22 cellular contexts compared by ENCODE assay signal in the genomic region with DNA sequence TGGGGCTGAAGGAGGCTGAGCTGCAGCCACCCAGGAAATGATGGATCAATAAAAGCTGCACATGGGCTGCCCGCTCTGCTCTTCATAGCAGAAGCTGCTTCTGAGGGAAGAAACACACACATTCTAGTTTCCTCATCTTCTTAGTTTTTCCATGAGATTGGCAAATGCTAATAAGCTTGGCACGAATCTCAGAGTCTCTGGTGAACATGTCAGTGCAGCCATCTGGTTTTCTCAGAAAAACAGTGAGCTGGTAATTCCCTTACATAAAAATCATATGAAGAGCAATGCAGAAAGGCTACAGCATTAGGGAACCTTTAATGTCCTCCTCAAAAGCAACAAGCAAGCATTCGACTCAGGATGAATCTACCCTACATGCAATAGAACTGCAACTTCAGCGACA.
DNase-seq lines count a peak whose midpoint lies in the region; ATAC-seq and TF ChIP-seq lines count a peak whose summit lies in the region.
"Had no signal": no experiment of that assay in that cellular context is flagged by ENCODE, and none has a peak within 500 bp of the region (broad histone marks: within the 10 kb centered on the region; RNA-seq: fewer than 3 reads in every experiment).

No MANE protein-coding gene starts in this region.

- peaks cover 28 to 60% (median 55%) of the 10 kb centered on the region in 5 donors for H3K4me1 ChIP-seq in subcutaneous abdominal adipose tissue (ENCODE audit: control insufficient read depth in 5 of 5, insufficient read depth in 5 of 5, low read length in 5 of 5)
- H3K4me1 ChIP-seq: Peyer's patch had no signal

- no peak for TF ChIP-seq CTCF in mesothelial cell of epicardium (IDR thresholded peaks at IDR 0.05; ENCODE audit: unreplicated experiment)

- peaks cover 2% of the 10 kb centered on the region for H3K36me3 Mint-ChIP-seq in mesothelial cell of epicardium

- no peak for ATAC-seq in GM18870 (IDR thresholded peaks at IDR 0.05; ENCODE audit: unreplicated experiment)
- ATAC-seq: activated CD4-positive, CD25-positive, alpha-beta regulatory T cell treated with anti-CD3 and anti-CD28 coated beads, Interleukin-2, amount 50 U/mL, for 24 hours; CD8-positive, alpha-beta T cell had no signal

- peak overlapping the region; percentile 91 for H3K27ac Mint-ChIP-seq in mesothelial cell of epicardium
- H3K27ac Mint-ChIP-seq: activated naive CD8-positive, alpha-beta T cell; CD8-positive, alpha-beta T cell; T-helper 1 cell treated with Interleukin-12 subunit alpha and Interleukin-12 subunit beta and Interleukin-4 antibody, amounts not matched to agents 30 μg/mL and 1 μg/mL, for 36 hours; type B pancreatic cell had no signal

- H3K4me3 ChIP-seq in subcutaneous abdominal adipose tissue (ENCODE audit: low read depth in 1 of 5, low read length in 5 of 5), result peak overlapping the region in 1 of 5 donors; percentile 0
- H3K4me3 ChIP-seq: Peyer's patch had no signal

- no peak overlapping the region for H3K4me3 Mint-ChIP-seq in mesothelial cell of epicardium
- H3K4me3 Mint-ChIP-seq: activated naive CD8-positive, alpha-beta T cell; CD8-positive, alpha-beta T cell; T-helper 1 cell treated with Interleukin-12 subunit alpha and Interleukin-12 subunit beta and Interleukin-4 antibody, amounts not matched to agents 30 μg/mL and 1 μg/mL, for 36 hours; type B pancreatic cell had no signal

- H3K27me3 ChIP-seq in subcutaneous abdominal adipose tissue (ENCODE audit: control insufficient read depth in 5 of 5, insufficient read depth in 4 of 5, low read length in 5 of 5), result no peaks in the 10 kb centered on the region
- H3K27me3 ChIP-seq: neutrophil, Peyer's patch had no signal

- H3K9me3 Mint-ChIP-seq in mesothelial cell of epicardium, result no peaks in the 10 kb centered on the region
- H3K9me3 Mint-ChIP-seq: CD8-positive, alpha-beta T cell; T-helper 1 cell treated with Interleukin-12 subunit alpha and Interleukin-12 subunit beta and Interleukin-4 antibody, amounts not matched to agents 30 μg/mL and 1 μg/mL, for 36 hours; type B pancreatic cell had no signal

- DNase-seq in DMS 273 (lab: John Stamatoyannopoulos, UW; ENCODE audit: unreplicated experiment) (peak; percentile 21), DMS 273 treated with DMSO at 0.1 percent for 48 hours (lab: John Stamatoyannopoulos, UW) (no peak), dedifferentiated amniotic fluid mesenchymal stem cell (ENCODE audit: extremely low spot score) (peak; percentile 33), mesothelial cell of epicardium (ENCODE audit: low spot score in 2 of 2, unreplicated experiment in 2 of 2) (no peak), GOT3 (lab: John Stamatoyannopoulos, UW) (no peak)
- DNase-seq in activated T-cell treated with anti-CD3 and anti-CD28 coated beads, Interleukin-2, amount 50 U/mL, for 1 hour, result no peak
- DNase-seq: activated CD8-positive, alpha-beta memory T cell treated with anti-CD3 and anti-CD28 coated beads, Interleukin-2, amount 50 U/mL, for 48 hours; CD8-positive, alpha-beta T cell; KG1; NCI-H1436; NCI-H526; Peyer's patch had no signal

- H3K27ac ChIP-seq in subcutaneous abdominal adipose tissue (ENCODE audit: low read depth, low read length), result peak overlapping the region; percentile 85
- H3K27ac ChIP-seq: 22Rv1, epithelial cell of prostate, HL-60, neutrophil, Peyer's patch had no signal

- no peaks in the 10 kb centered on the region for H3K27me3 Mint-ChIP-seq in mesothelial cell of epicardium (ENCODE audit: low read depth)
- H3K27me3 Mint-ChIP-seq: activated naive CD8-positive, alpha-beta T cell had no signal

- peaks cover 0 to 7% (median 3%) of the 10 kb centered on the region in 5 donors for H3K36me3 ChIP-seq in subcutaneous abdominal adipose tissue (ENCODE audit: control insufficient read depth in 5 of 5, insufficient read depth in 5 of 5, low read length in 5 of 5)
- H3K36me3 ChIP-seq: neutrophil, Peyer's patch had no signal

- no peaks in the 10 kb centered on the region for H3K9me3 ChIP-seq in subcutaneous abdominal adipose tissue (ENCODE audit: control insufficient read depth in 5 of 5, low read length in 5 of 5)
- H3K9me3 ChIP-seq: neutrophil, Peyer's patch had no signal

- H3K4me1 Mint-ChIP-seq in mesothelial cell of epicardium, result peaks cover 71% of the 10 kb centered on the region

- H3K9ac ChIP-seq in subcutaneous abdominal adipose tissue (ENCODE audit: low read length in 5 of 5), result no peak overlapping the region

Comparison
In these comparisons a context has a peak if more than half of its experiments do, and no peak if none do; other contexts are left out.
1. DNase-seq: peak in DMS 273 (single experiment) and dedifferentiated amniotic fluid mesenchymal stem cell (single experiment); none in DMS 273 treated with DMSO at 0.1 percent for 48 hours (single experiment), mesothelial cell of epicardium (0 of 2), activated T-cell treated with anti-CD3 and anti-CD28 coated beads, Interleukin-2, amount 50 U/mL, for 1 hour (single experiment) and GOT3 (single experiment).